In the genomic region with DNA sequence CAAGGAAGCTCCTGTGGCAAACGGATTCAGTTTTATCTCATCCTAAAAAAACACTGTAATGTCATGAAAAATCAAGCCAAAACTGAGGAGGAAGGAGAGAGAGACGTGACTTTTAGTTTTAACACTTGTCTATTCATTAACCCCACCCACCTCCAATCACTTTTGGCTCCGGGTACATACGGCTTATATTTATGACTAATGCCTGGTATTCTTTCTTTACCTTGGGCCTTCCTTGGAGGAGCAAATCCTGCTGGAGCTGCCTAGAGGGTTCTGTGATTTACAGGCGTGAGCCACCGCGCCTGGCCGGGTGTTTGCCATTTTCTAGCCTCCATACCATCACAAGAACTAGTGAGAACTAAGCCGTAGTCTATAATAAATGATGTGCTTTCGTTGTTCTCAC, we compare ENCODE assay signal across 29 cellular contexts.
"Had no signal": no experiment of that assay in that cellular context is flagged by ENCODE, and none has a peak within 500 bp of the region (broad histone marks: within the 10 kb centered on the region; RNA-seq: fewer than 3 reads in every experiment).

No MANE protein-coding gene starts in this region.

- ATAC-seq: activated CD4-positive, alpha-beta T cell treated with anti-CD3 and anti-CD28 coated beads for 36 hours; activated naive CD4-positive, alpha-beta T cell treated with anti-CD3 and anti-CD28 coated beads, Interleukin-2, amount 50 U/mL, for 72 hours; gastrocnemius medialis; left colon; psoas muscle had no signal

- H3K27ac ChIP-seq: epithelial cell of prostate, gastrocnemius medialis, hepatocyte, neural progenitor cell, parathyroid adenoma, psoas muscle, suprapubic skin had no signal

- H3K9me3 ChIP-seq: gastrocnemius medialis, psoas muscle, suprapubic skin, tibial nerve had no signal

- H3K9me3 Mint-ChIP-seq: activated T-helper 1 cell treated with anti-CD3 and anti-CD28 coated beads, Interleukin-12 subunit alpha, Interleukin-12 subunit beta, Interleukin-2, Interleukin-4 antibody, amounts not matched to agents 30 ng/mL and 10 ng/mL and 1 ng/mL, durations not matched to agents 14 hours and 24 hours and 36 hours had no signal

- H2AFZ ChIP-seq: hepatocyte, neural progenitor cell, parathyroid adenoma had no signal

- H3K27me3 Mint-ChIP-seq: activated CD4-positive, alpha-beta T cell treated with anti-CD3 and anti-CD28 coated beads for 36 hours had no signal

- DNase-seq: activated CD4-positive, alpha-beta T cell treated with anti-CD3 and anti-CD28 coated beads for 36 hours; activated CD4-positive, alpha-beta T cell treated with anti-CD3 and anti-CD28 coated beads, Interleukin-2, amount 50 U/mL, for 48 hours; activated CD4-positive, CD25-positive, alpha-beta regulatory T cell; activated CD8-positive, alpha-beta memory T cell treated with anti-CD3 and anti-CD28 coated beads, Interleukin-2, amount 50 U/mL, for 4 hours; activated effector memory CD4-positive, alpha-beta T cell treated with anti-CD3 and anti-CD28 coated beads, Interleukin-2, amount 50 U/mL, for 16 hours; activated T-cell treated with anti-CD3 and anti-CD28 coated beads, Interleukin-2, amount 50 U/mL, for 1 hour; effector CD4-positive, alpha-beta T cell; gastrocnemius medialis; glutamatergic neuron; kidney; left colon; mammary epithelial cell; occipital lobe; psoas muscle; stimulated activated CD4-positive, alpha-beta T cell treated with anti-CD3 and anti-CD28 coated beads, Interleukin-15, amount 100 ng/mL, for 24 hours; stimulated activated CD4-positive, alpha-beta T cell treated with anti-CD3 and anti-CD28 coated beads, Interleukin-2, amount 100 ng/mL, for 24 hours; stimulated activated naive CD4-positive, alpha-beta T cell; T-helper 1 cell had no signal

- H3K4me3 Mint-ChIP-seq: activated CD4-positive, alpha-beta T cell treated with anti-CD3 and anti-CD28 coated beads for 36 hours; activated T-helper 1 cell treated with anti-CD3 and anti-CD28 coated beads, Interleukin-12 subunit alpha, Interleukin-12 subunit beta, Interleukin-2, Interleukin-4 antibody, amounts not matched to agents 30 ng/mL and 10 ng/mL and 1 ng/mL, durations not matched to agents 14 hours and 24 hours and 36 hours; neural progenitor cell had no signal

- FAIRE-seq: bronchial epithelial cell, colon, endometrium, kidney had no signal

- H3K4me2 ChIP-seq: hepatocyte, neural progenitor cell had no signal

- H3K36me3 ChIP-seq: gastrocnemius medialis, neural progenitor cell, suprapubic skin, tibial nerve had no signal

- H3K4me3 ChIP-seq: gastrocnemius medialis, hepatocyte, neural progenitor cell, psoas muscle, suprapubic skin, tibial nerve had no signal

- H3K9ac ChIP-seq: neural progenitor cell, parathyroid adenoma had no signal

- H3K4me1 ChIP-seq: gastrocnemius medialis, neural progenitor cell, parathyroid adenoma, psoas muscle had no signal

- H3K79me2 ChIP-seq: hepatocyte, parathyroid adenoma had no signal

- H3K27ac Mint-ChIP-seq: activated CD4-positive, alpha-beta T cell treated with anti-CD3 and anti-CD28 coated beads for 36 hours; activated naive CD4-positive, alpha-beta T cell treated with anti-CD3 and anti-CD28 coated beads, Interleukin-2, amount 50 U/mL, for 72 hours; activated T-helper 1 cell treated with anti-CD3 and anti-CD28 coated beads, Interleukin-12 subunit alpha, Interleukin-12 subunit beta, Interleukin-2, Interleukin-4 antibody, amounts not matched to agents 30 ng/mL and 10 ng/mL and 1 ng/mL, durations not matched to agents 14 hours and 24 hours and 36 hours; neural progenitor cell had no signal

- H3K27me3 ChIP-seq: gastrocnemius medialis, hepatocyte, neural progenitor cell, suprapubic skin, tibial nerve had no signal
